ENCODE assay signal across 29 cellular contexts in the genomic region with DNA sequence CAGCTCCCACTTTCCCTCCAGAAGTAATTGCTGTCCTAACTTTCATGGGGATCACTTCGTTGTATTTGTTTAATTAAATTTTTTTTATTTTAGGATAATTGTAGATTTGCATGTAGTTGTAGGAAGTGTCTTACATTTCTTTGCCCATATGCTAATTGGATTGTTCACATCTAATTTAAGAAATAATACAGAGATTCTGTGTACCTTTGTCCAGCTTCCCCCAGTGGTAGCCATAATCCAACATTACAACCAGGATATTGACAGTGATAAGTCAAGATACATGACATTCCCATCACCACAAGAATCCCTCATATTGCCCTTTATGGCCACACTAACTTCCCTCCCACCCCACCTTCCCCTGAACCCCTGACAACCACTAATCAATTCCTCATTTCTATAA.
"Had no signal": no experiment of that assay in that cellular context is flagged by ENCODE, and none has a peak within 500 bp of the region (broad histone marks: within the 10 kb centered on the region; RNA-seq: fewer than 3 reads in every experiment).

No MANE protein-coding gene starts in this region.

- H3K27ac ChIP-seq: adrenal gland, ascending aorta, body of pancreas, brain microvascular endothelial cell, breast epithelium, cardiac muscle cell had no signal

- H3K36me3 ChIP-seq: adrenal gland, ascending aorta, brain microvascular endothelial cell, breast epithelium, cardiac muscle cell had no signal

- H3K9me3 ChIP-seq: adrenal gland, ascending aorta, body of pancreas, breast epithelium had no signal

- H3K4me3 ChIP-seq: adrenal gland, ascending aorta, body of pancreas, breast epithelium, cardiac muscle cell had no signal

- H3K4me1 ChIP-seq: adrenal gland, ascending aorta, body of pancreas, breast epithelium had no signal

- DNase-seq: activated effector memory CD4-positive, alpha-beta T cell treated with anti-CD3 and anti-CD28 coated beads, Interleukin-2, amount 50 U/mL, for 16 hours; activated effector memory CD4-positive, alpha-beta T cell treated with Interleukin-2 at 50 U/mL for 16 hours; activated gamma-delta T cell; activated gamma-delta T cell treated with Interleukin-2 at 50 U/mL for 16 hours; activated naive CD4-positive, alpha-beta T cell; activated naive CD4-positive, alpha-beta T cell treated with anti-CD3 and anti-CD28 coated beads for 36 hours; activated naive CD4-positive, alpha-beta T cell treated with anti-CD3 and anti-CD28 coated beads, Interleukin-2, amount 10 ng/mL, durations not matched to agents 7 days and 5 days; activated naive CD4-positive, alpha-beta T cell treated with anti-CD3 and anti-CD28 coated beads, Interleukin-2, amount 50 U/mL, for 16 hours; activated naive CD4-positive, alpha-beta T cell treated with Interleukin-2 at 50 U/mL for 16 hours; activated naive CD8-positive, alpha-beta T cell treated with anti-CD3 and anti-CD28 coated beads for 36 hours; activated naive CD8-positive, alpha-beta T cell treated with anti-CD3 and anti-CD28 coated beads, Interleukin-2, amount 10 ng/mL, durations not matched to agents 7 days and 5 days; activated naive CD8-positive, alpha-beta T cell treated with anti-CD3 and anti-CD28 coated beads, Interleukin-2, amount 50 U/mL, for 24 hours; activated T-cell treated with anti-CD3 and anti-CD28 coated beads, Interleukin-2, amount 50 U/mL, for 24 hours; activated T-cell treated with anti-CD3 and anti-CD28 coated beads, Interleukin-2, amount 50 U/mL, for 4 hours; activated T-cell treated with anti-CD3 and anti-CD28 coated beads, Interleukin-2, amount 50 U/mL, for 48 hours; activated T-cell treated with anti-CD3 and anti-CD28 coated beads, Interleukin-2, amount 50 U/mL, for 72 hours; adrenal gland; amniotic stem cell; amygdala; anterior cingulate cortex; aorta; body of pancreas; brain microvascular endothelial cell; caudate nucleus; central memory CD4-positive, alpha-beta T cell; cerebellar nuclear complex had no signal
